Comparison of ENCODE assay signal across 1 cellular context in the genomic region with DNA sequence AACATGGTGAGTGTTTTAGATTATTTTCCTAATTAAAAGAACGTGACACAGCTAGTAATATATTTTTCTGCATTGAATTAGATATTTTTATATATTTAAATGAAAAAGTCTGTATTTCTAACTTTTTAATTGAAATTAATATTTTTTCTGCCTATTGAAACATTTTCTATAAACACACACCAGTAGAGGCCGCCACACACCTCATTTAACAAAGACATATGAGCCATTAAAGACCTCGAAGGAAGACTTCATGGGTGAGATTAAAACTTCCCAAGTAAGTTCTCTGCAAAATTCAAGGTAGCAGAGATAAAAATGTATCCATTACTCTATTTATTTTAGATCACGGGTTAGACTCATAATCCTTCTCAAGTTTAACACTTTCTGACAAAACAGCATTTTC.
TF ChIP-seq lines count a peak whose summit lies in the region.

No MANE protein-coding gene starts in this region.

TF ChIP-seq in IMR-90, 13 proteins besides CTCF, POLR2A, EP300 and RAD21 (continued from another document):
- TF ChIP-seq, protein P1, sequence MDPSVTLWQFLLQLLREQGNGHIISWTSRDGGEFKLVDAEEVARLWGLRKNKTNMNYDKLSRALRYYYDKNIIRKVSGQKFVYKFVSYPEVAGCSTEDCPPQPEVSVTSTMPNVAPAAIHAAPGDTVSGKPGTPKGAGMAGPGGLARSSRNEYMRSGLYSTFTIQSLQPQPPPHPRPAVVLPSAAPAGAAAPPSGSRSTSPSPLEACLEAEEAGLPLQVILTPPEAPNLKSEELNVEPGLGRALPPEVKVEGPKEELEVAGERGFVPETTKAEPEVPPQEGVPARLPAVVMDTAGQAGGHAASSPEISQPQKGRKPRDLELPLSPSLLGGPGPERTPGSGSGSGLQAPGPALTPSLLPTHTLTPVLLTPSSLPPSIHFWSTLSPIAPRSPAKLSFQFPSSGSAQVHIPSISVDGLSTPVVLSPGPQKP (IDR thresholded peaks at IDR 0.05; ENCODE audit: borderline replicate concordance, low read depth, low read length) = no peak
- no peak for TF ChIP-seq MAFK (IDR thresholded peaks at IDR 0.05; ENCODE audit: low read depth, low read length)
- no peak for TF ChIP-seq CHD1 (IDR thresholded peaks at IDR 0.05; ENCODE audit: low read depth, low read length)
- no peak for TF ChIP-seq CEBPB (IDR thresholded peaks at IDR 0.05; ENCODE audit: low read depth, low read length)
- no peak for TF ChIP-seq NFE2L2 (IDR thresholded peaks at IDR 0.05; ENCODE audit: low read depth, low read length)
- TF ChIP-seq SMC3 (IDR thresholded peaks at IDR 0.05; ENCODE audit: low read depth, low read length) = no peak
- no peak for TF ChIP-seq MAZ (IDR thresholded peaks at IDR 0.05; ENCODE audit: borderline replicate concordance, low read depth, low read length)
- TF ChIP-seq FOS (IDR thresholded peaks at IDR 0.05; ENCODE audit: low read depth, low read length) = no peak
- no peak for TF ChIP-seq MXI1 (IDR thresholded peaks at IDR 0.05; ENCODE audit: borderline replicate concordance, low read depth, low read length)
- TF ChIP-seq RCOR1 (IDR thresholded peaks at IDR 0.05; ENCODE audit: insufficient replicate concordance, low read length) = no peak
